8 cellular contexts compared by ENCODE assay signal in genomic region chr9:131277673-131278420, GRCh38. TPM values are rescaled to one million over a fixed set of nuclear protein-coding genes. Genes with fewer than 3 reads are reported as not detected.
DNase-seq lines count a peak whose midpoint lies in the region; ATAC-seq and TF ChIP-seq lines count a peak whose summit lies in the region.

No MANE protein-coding gene starts in this region.

- H3K4me1 Mint-ChIP-seq in Calu3 (ENCODE audit: low read depth, unreplicated experiment), result no peaks in the 10 kb centered on the region

- no peaks in the 10 kb centered on the region for H3K9me3 Mint-ChIP-seq in Calu3 (ENCODE audit: low read depth, unreplicated experiment)

- H3K4me3 Mint-ChIP-seq in Calu3 (ENCODE audit: low read depth, unreplicated experiment), result peak overlapping the region; percentile 58

- intact Hi-C loops in Calu3 (cut with micrococcal nuclease; ENCODE audit: unreplicated experiment), result no loop called here
- intact Hi-C loops in left lung (cut with DNase I), result no loop called here

- no peaks in the 10 kb centered on the region for H3K9me3 ChIP-seq in left lung

- no peaks in the 10 kb centered on the region for H3K36me3 ChIP-seq in left lung

- no TSS peak for BruUV-seq in Calu3 (replicated peaks; lab: Mats Ljungman, UMichigan)

- peaks cover 8 to 48% of the 10 kb centered on the region in 2 donors for H3K27me3 ChIP-seq in left lung

- H3K36me3 Mint-ChIP-seq in Calu3 (ENCODE audit: insufficient read depth, unreplicated experiment), result peaks cover 5% of the 10 kb centered on the region

- TF ChIP-seq CTCF in Calu3 (IDR thresholded peaks at IDR 0.05; ENCODE audit: unreplicated experiment) (no peak), left lung (IDR thresholded peaks at IDR 0.05) (no peak)

- H3K4me1 ChIP-seq in left lung, result peaks cover 0 to 40% of the 10 kb centered on the region in 2 donors

- H3K4me3 ChIP-seq in left lung, result peak overlapping the region; percentile 55 to 87

- H3K27me3 Mint-ChIP-seq in Calu3 (ENCODE audit: unreplicated experiment), result peaks cover 59% of the 10 kb centered on the region

- peak; percentile 45 for DNase-seq in Calu3
- DNase-seq in NCI-H69 (lab: John Stamatoyannopoulos, UW), result peak; percentile 95
- peak; percentile 69 to 70 for DNase-seq in activated CD4-positive, alpha-beta T cell treated with anti-CD3 and anti-CD28 coated beads, Interleukin-2, amount 50 U/mL, for 4 hours
- peak; percentile 67 to 89 for DNase-seq in dermis microvascular lymphatic vessel endothelial cell (ENCODE audit: low read depth in 2 of 2)
- peak; percentile 88 to 89 for DNase-seq in left lung
- peak; percentile 76 for DNase-seq in stimulated activated CD4-positive, alpha-beta T cell treated with anti-CD3 and anti-CD28 coated beads, Interleukin-4, amount 100 ng/mL, for 24 hours

- ATAC-seq in HG02885 (IDR thresholded peaks at IDR 0.05; ENCODE audit: poor library complexity, unreplicated experiment) (peak; percentile 37), left lung (peak; percentile 80), HG03175 (IDR thresholded peaks at IDR 0.05; ENCODE audit: unreplicated experiment) (no peak)

- CTCF ChIA-PET in Calu3 (lab: Charles Lee), result interaction anchor here (0.6 kb wide), 1 partner anchor 57 kb away, joined by 9 read pairs; no protein-coding TSS in a partner anchor

- H3K27ac Mint-ChIP-seq in Calu3 (ENCODE audit: unreplicated experiment), result no peak overlapping the region

- H3K27ac ChIP-seq in left lung, result peak overlapping the region; percentile 83 to 87

RNA-seq across cellular contexts. Expression of gene FAM78A, which starts 1.5 kb away (rescaled TPM):
- total RNA-seq in Calu3 (2022), result not detected in 2 replicates
- total RNA-seq in dermis microvascular lymphatic vessel endothelial cell, result 3.3 and 4.0 TPM in 2 replicates
- total RNA-seq in left lung, result 10 to 100 TPM in 1 of 2 donors, 1 to 10 TPM in 1; 7.8 to 18.1 TPM

RNA-seq across cellular contexts. Expression of gene PLPP7, which starts 11.7 kb away (rescaled TPM):
- total RNA-seq in Calu3 (2022) (not detected in 2 replicates), dermis microvascular lymphatic vessel endothelial cell (1.9 and 2.3 TPM in 2 replicates), left lung (1 to 10 TPM; 1.6 to 2.3 TPM)

Comparison
In these comparisons a context has a peak if more than half of its experiments do, and no peak if none do; other contexts are left out.
1. DNase-seq: peak in every context shown above with its lines; median percentile 95 in NCI-H69; 88 in left lung; 78 in dermis microvascular lymphatic vessel endothelial cell; 76 in stimulated activated CD4-positive, alpha-beta T cell treated with anti-CD3 and anti-CD28 coated beads, Interleukin-4, amount 100 ng/mL, for 24 hours; 70 in activated CD4-positive, alpha-beta T cell treated with anti-CD3 and anti-CD28 coated beads, Interleukin-2, amount 50 U/mL, for 4 hours; 45 in Calu3.